9 cellular contexts compared by ENCODE assay signal in genomic region chr2:224638338-224638823, GRCh38. TPM values are rescaled to one million over a fixed set of nuclear protein-coding genes. Genes with fewer than 3 reads are reported as not detected.
A peak's percentile ranks its signal among the peaks of the same experiment; 100 is the strongest.
DNase-seq lines count a peak whose midpoint lies in the region; ATAC-seq, FAIRE-seq and TF ChIP-seq lines count a peak whose summit lies in the region.
"Had no signal": no experiment of that assay in that cellular context is flagged by ENCODE, and none has a peak within 500 bp of the region (broad histone marks: within the 10 kb centered on the region; RNA-seq: fewer than 3 reads in every experiment).

No MANE protein-coding gene starts in this region.

- H3K9me3 ChIP-seq in K562 (replicated peaks; ENCODE audit: control insufficient read depth, insufficient read depth, low read depth, low read length) (no peaks in the 10 kb centered on the region), right atrium auricular region (no peaks in the 10 kb centered on the region)
- H3K9me3 ChIP-seq: right lobe of liver had no signal

- H4K20me1 ChIP-seq in K562 (replicated peaks; ENCODE audit: control insufficient read depth, insufficient read depth, low read length), result no peaks in the 10 kb centered on the region

- peak; percentile 96 for ATAC-seq in GM18867 (IDR thresholded peaks at IDR 0.05; ENCODE audit: unreplicated experiment)
- ATAC-seq in HG02763 (IDR thresholded peaks at IDR 0.05; ENCODE audit: unreplicated experiment), result peak; percentile 87
- ATAC-seq in K562, result peak; percentile 61

- TF ChIP-seq CTCF in K562 (IDR thresholded peaks at IDR 0.05 in 2 of 3, conservative IDR thresholded peaks at IDR 0.05 in 1 of 3; ENCODE audit: insufficient read depth in 2 of 3, low read depth in 1 of 3, low read length in 3 of 3) (no peak), right atrium auricular region (IDR thresholded peaks at IDR 0.05) (no peak)

- TF ChIP-seq RAD21 in K562 (CRISPR knock-in tag; conservative IDR thresholded peaks at IDR 0.05 in 1 of 2, IDR thresholded peaks at IDR 0.05 in 1 of 2), result no peak

- no TSS peak for BruUV-seq in K562 (replicated peaks; lab: Mats Ljungman, UMichigan)

- intact Hi-C loops in K562 (cut with micrococcal nuclease), result no loop called here

- no peak overlapping the region for H3K4me3 ChIP-seq in K562
- no peak overlapping the region for H3K4me3 ChIP-seq in right atrium auricular region
- H3K4me3 ChIP-seq: right lobe of liver had no signal

- DNase-seq in NCI-H748 treated with DMSO at 0.1 percent for 48 hours (lab: John Stamatoyannopoulos, UW), result peak; percentile 34
- DNase-seq in K562 (ENCODE audit: extremely low read depth in 1 of 4, low spot score in 3 of 4), result no peak
- no peak for DNase-seq in NCI-H187 treated with DMSO at 0.1 percent for 48 hours (lab: John Stamatoyannopoulos, UW)
- DNase-seq in right atrium auricular region (ENCODE audit: low spot score), result no peak
- no peak for DNase-seq in OCI-M2 (lab: John Stamatoyannopoulos, UW; ENCODE audit: unreplicated experiment)
- no peak for DNase-seq in GF-D8 (lab: John Stamatoyannopoulos, UW)
- DNase-seq: right lobe of liver had no signal

- no peak for TF ChIP-seq POLR2A in K562 (conservative IDR thresholded peaks at IDR 0.05)

- in situ Hi-C loops in K562 (cut with MboI), result no loop called here

- H3K4me1 ChIP-seq in K562 (replicated peaks in 1 of 2; ENCODE audit: control insufficient read depth in 2 of 2, insufficient read depth in 2 of 2, low read length in 2 of 2), result 0 out of 5 replicates have a peak, but pooled peaks cover 0 to 2% of the 10 kb centered on the region in 2 experiments
- H3K4me1 ChIP-seq in right atrium auricular region, result no peaks in the 10 kb centered on the region
- H3K4me1 ChIP-seq: right lobe of liver had no signal

- H3K27ac ChIP-seq in K562 (ENCODE audit: extremely low read depth, low read depth, low read length), result no peak overlapping the region
- no peak overlapping the region for H3K27ac ChIP-seq in right atrium auricular region
- H3K27ac ChIP-seq: right lobe of liver had no signal

- FAIRE-seq in K562 (lab: Jason Lieb, UNC), result no peak

- WGBS in K562 (ENCODE audit: insufficient coverage, low coverage, missing lambda C conversion rate), result under 1% methylated on average over 8 of the region's 8 CpGs

- no peaks in the 10 kb centered on the region for H3K79me2 ChIP-seq in K562 (ENCODE audit: control insufficient read depth, insufficient read depth, low read length)

- H3K27me3 ChIP-seq in K562 (ENCODE audit: control insufficient read depth in 2 of 2, insufficient read depth in 2 of 2, low read length in 2 of 2) (peaks cover 0 to 2% of the 10 kb centered on the region in 2 experiments; a peak in 2 of 5 replicates), right atrium auricular region (no peaks in the 10 kb centered on the region)
- H3K27me3 ChIP-seq: right lobe of liver had no signal

- TF ChIP-seq EP300 in K562 (IDR thresholded peaks at IDR 0.05; ENCODE audit: low read length), result no peak

- no peak overlapping the region for H3K9ac ChIP-seq in K562 (ENCODE audit: insufficient read depth in 1 of 2, low read depth in 2 of 2, low read length in 2 of 2)

- no peaks in the 10 kb centered on the region for H3K9me1 ChIP-seq in K562 (ENCODE audit: control insufficient read depth, insufficient read depth, low read length)

- CTCF ChIA-PET in K562 (lab: Yijun Ruan, JAX; ENCODE audit: low intra/inter-chr PET ratio), result no interaction called here

- 0 out of 2 replicates have a peak overlapping the region, but pooled peaks have one; percentile 3 for H3K4me2 ChIP-seq in K562 (ENCODE audit: insufficient read depth, low read length)

- H2AFZ ChIP-seq in K562 (ENCODE audit: low read depth, low read length), result 0 out of 2 replicates have a peak overlapping the region, but pooled peaks have one; percentile 7

- no peaks in the 10 kb centered on the region for H3K36me3 ChIP-seq in K562 (ENCODE audit: control insufficient read depth, insufficient read depth, low read length)
- H3K36me3 ChIP-seq in right atrium auricular region, result no peaks in the 10 kb centered on the region
- H3K36me3 ChIP-seq: right lobe of liver had no signal

- POLR2A ChIA-PET in K562 (lab: Yijun Ruan, JAX), result no interaction called here

TF ChIP-seq in K562, 482 proteins besides CTCF, POLR2A, EP300 and RAD21 (continues in another document):
- no peak for TF ChIP-seq MCM2 (IDR thresholded peaks at IDR 0.05; ENCODE audit: low read depth)
- 0 out of 2 replicates have a peak, but pooled peaks have one; percentile 22 for TF ChIP-seq HMBOX1 (IDR thresholded peaks at IDR 0.05)
- TF ChIP-seq RFX1 (IDR thresholded peaks at IDR 0.05), result no peak
- TF ChIP-seq PBX2 (CRISPR knock-in tag; IDR thresholded peaks at IDR 0.05; ENCODE audit: low read depth), result no peak
- 0 out of 2 replicates have a peak, but pooled peaks have one; percentile 12 for TF ChIP-seq PBX2 (tag; conservative IDR thresholded peaks at IDR 0.05; ENCODE audit: low read depth)
- 0 out of 2 replicates have a peak, but pooled peaks have one; percentile 30 for TF ChIP-seq CTBP1 (IDR thresholded peaks at IDR 0.05; ENCODE audit: borderline replicate concordance)
- peak; percentile 34 for TF ChIP-seq MEIS2 (IDR thresholded peaks at IDR 0.05; ENCODE audit: partially characterized antibody)
- no peak for TF ChIP-seq NR1H2 (CRISPR knock-in tag; IDR thresholded peaks at IDR 0.05)
- no peak for TF ChIP-seq HEY1 (CRISPR knock-in tag; IDR thresholded peaks at IDR 0.05; ENCODE audit: borderline replicate concordance)
- TF ChIP-seq ZNF217 (CRISPR knock-in tag; IDR thresholded peaks at IDR 0.05), result no peak
- no peak for TF ChIP-seq CC2D1A (IDR thresholded peaks at IDR 0.05)
- TF ChIP-seq CBX2 (IDR thresholded peaks at IDR 0.05; ENCODE audit: insufficient read depth, low read length, poor library complexity, severe bottlenecking), result no peak
- no peak for TF ChIP-seq ZNF639 (CRISPR knock-in tag; conservative IDR thresholded peaks at IDR 0.05 in 1 of 2, IDR thresholded peaks at IDR 0.05 in 1 of 2)
- TF ChIP-seq SPI1 (IDR thresholded peaks at IDR 0.05; ENCODE audit: borderline replicate concordance, low read depth, low read length), result peak; percentile 99
- TF ChIP-seq ZNF324 (CRISPR knock-in tag; IDR thresholded peaks at IDR 0.05), result no peak

RNA-seq across cellular contexts. Expression of gene CUL3, which starts 53.2 kb away (rescaled TPM):
- 27.8 and 89.4 TPM in 2 replicates for total RNA-seq in K562 (2011; cell fraction: chromatin; rRNA removed; ENCODE audit: low replicate concordance)
- 10.8 and 12.6 TPM in 2 replicates for total RNA-seq in K562 (2011; cell fraction: nucleolus; rRNA removed)
- 27.4 and 61.0 TPM in 2 replicates for total RNA-seq in K562 (2011; cell fraction: nucleoplasm; rRNA removed)
- 31.5 and 33.2 TPM in 2 replicates for total RNA-seq in K562 (2014; rRNA removed)
- 71.9 and 76.9 TPM in 2 replicates for total RNA-seq in K562 (2014; rRNA removed; fragmentation: Illumina TruSeq; extraction: Trizol)
- total RNA-seq in K562 (2015; rRNA removed; fragmentation: Illumina TruSeq; extraction: Trizol), result 59.8 and 62.8 TPM in 2 replicates
- total RNA-seq in K562 (2021), result 54.4 and 56.4 TPM in 2 replicates
- 21.2 and 50.4 TPM in 2 replicates for polyA plus RNA-seq in K562 (2011; rRNA removed)
- polyA plus RNA-seq in K562 (2011; cell fraction: cytosol; rRNA removed), result 13.3 and 16.9 TPM in 2 replicates
- polyA plus RNA-seq in K562 (2011; cell fraction: nucleus; rRNA removed), result 11.4 and 14.5 TPM in 2 replicates
- 36.9 and 56.6 TPM in 2 replicates for polyA plus RNA-seq in K562 (2012)
- 59.0 and 69.4 TPM in 2 replicates for polyA plus RNA-seq in K562 (2014; fragmentation: Illumina TruSeq; extraction: Trizol)
- polyA plus RNA-seq in K562 (2014; fragmentation: Nextera tagmentation; extraction: Ambion mirVana), result 10 to 100 TPM; 31.5 to 33.3 TPM
- polyA plus RNA-seq in K562 (2014; rRNA removed), result 36.1 and 56.4 TPM in 2 replicates
- 52.9 and 85.9 TPM in 2 replicates for polyA minus RNA-seq in K562 (2011; rRNA and poly(A)+ RNA removed)
- 22.7 and 33.4 TPM in 2 replicates for polyA minus RNA-seq in K562 (2011; cell fraction: cytosol; rRNA and poly(A)+ RNA removed)
- polyA minus RNA-seq in K562 (2011; cell fraction: nucleus; rRNA and poly(A)+ RNA removed), result 19.4 and 31.0 TPM in 2 replicates
- total RNA-seq in right atrium auricular region, result 10 to 100 TPM; 43.5 to 51.4 TPM
